ENCODE assay signal across 10 cellular contexts in genomic region chrX:24590111-24590510, GRCh38. TPM values are rescaled to one million over a fixed set of nuclear protein-coding genes. Genes with fewer than 3 reads are reported as not detected.
"Had no signal": no experiment of that assay in that cellular context is flagged by ENCODE, and none has a peak within 500 bp of the region (broad histone marks: within the 10 kb centered on the region; RNA-seq: fewer than 3 reads in every experiment).

No MANE protein-coding gene starts in this region.

- H2AFZ ChIP-seq: GM23248 had no signal

- H3K9ac ChIP-seq: GM23248 had no signal

- H3K27ac Mint-ChIP-seq: HFFc6 had no signal

- ATAC-seq: HCT116, K562 had no signal

- H3K4me3 ChIP-seq: GM23248, K562 had no signal

- DNase-seq: GM23248, GOT3, H7, HFFc6, IMR-90, KG1 had no signal

- H3K27ac ChIP-seq: GM23248 had no signal

- FAIRE-seq: HTR-8/SVneo, K562 had no signal

- H3K4me3 Mint-ChIP-seq: HFFc6 had no signal

- H3K9me3 Mint-ChIP-seq: HFFc6 had no signal

RNA-seq across cellular contexts. Expression of gene PCYT1B, which starts 57.0 kb away (rescaled TPM):
- total RNA-seq: GM23248, HFFc6, HT-29 had no signal
- polyA plus RNA-seq: GM23248 had no signal
